In the genomic region with DNA sequence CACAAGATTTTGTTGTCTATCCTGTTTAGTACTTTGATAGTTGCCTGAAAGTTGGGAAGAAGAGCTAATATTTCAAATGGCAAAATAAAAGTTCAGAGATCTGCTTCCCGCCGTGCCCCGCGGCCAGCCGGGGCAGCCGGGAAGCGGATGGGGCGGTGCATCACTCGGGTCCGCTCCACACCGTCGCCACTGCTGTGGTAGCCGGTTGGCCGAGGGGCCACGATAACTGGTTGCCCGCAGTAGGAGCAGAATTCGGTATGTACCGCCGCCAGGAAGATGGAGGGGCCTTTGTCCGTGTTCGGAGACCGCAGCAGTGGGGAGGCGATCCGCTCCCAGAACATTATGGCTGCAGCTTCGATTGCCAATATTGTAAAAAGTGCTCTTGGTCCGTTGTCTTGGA, we compare ENCODE assay signal across 7 cellular contexts.
"Had no signal": no experiment of that assay in that cellular context is flagged by ENCODE, and none has a peak within 500 bp of the region (broad histone marks: within the 10 kb centered on the region; RNA-seq: fewer than 3 reads in every experiment).

No MANE protein-coding gene starts in this region.

- H3K4me3 ChIP-seq: GM23338 had no signal

- H3K27ac Mint-ChIP-seq: GM23338, H9 had no signal

- DNase-seq: H9, HCEC 1CT, IMR-90 had no signal

- FAIRE-seq: H1, H54, HTR-8/SVneo had no signal

- H3K9me3 Mint-ChIP-seq: GM23338, H9 had no signal

- ATAC-seq: GM23338 had no signal

- H3K4me2 ChIP-seq: GM23338 had no signal

- H3K4me3 Mint-ChIP-seq: GM23338, H9 had no signal

- H2AFZ ChIP-seq: GM23338 had no signal
